In the genomic region with DNA sequence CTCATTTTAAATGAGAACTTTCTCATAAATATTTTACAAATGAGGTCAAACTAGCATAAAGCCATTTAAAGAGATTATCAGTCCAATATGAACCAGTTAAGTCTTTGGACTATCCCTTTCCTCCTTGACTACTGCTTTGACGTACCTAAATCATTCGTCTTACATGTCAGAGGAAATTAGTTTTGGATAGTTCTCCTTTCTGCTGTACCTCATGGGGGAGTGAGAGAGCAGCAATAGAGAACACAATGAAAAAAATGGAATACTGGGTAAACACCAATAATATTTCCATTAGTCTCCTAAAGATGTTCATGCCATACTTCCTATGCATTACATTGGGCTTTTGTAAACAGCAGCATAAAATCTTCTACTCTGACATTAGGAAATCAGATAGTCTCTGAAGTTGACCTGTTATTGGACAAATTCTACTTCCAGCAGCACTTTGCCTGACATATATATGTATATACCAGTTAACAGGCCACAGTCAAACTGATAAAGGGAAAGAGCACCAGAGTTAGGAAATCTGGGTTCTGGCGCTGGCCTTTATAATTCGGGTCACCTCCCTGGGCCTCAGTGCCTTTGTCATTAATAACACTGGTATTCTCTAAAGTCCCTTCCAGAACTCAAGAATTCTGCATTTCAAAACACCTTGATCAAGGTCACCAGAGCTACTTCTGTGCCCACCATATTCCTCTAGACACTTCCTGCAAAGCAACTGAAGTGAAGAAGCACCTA, we compare ENCODE assay signal across 10 cellular contexts. TPM values are rescaled to one million over a fixed set of nuclear protein-coding genes. Genes with fewer than 3 reads are reported as not detected.
DNase-seq lines count a peak whose midpoint lies in the region; ATAC-seq and TF ChIP-seq lines count a peak whose summit lies in the region.
"Had no signal": no experiment of that assay in that cellular context is flagged by ENCODE, and none has a peak within 500 bp of the region (broad histone marks: within the 10 kb centered on the region; RNA-seq: fewer than 3 reads in every experiment).

No MANE protein-coding gene starts in this region.

- H3K4me3 Mint-ChIP-seq in H9 = 0 out of 5 replicates have a peak overlapping the region, but pooled peaks of 1 of the 2 experiments have one; percentile 5
- no peak overlapping the region for H3K4me3 Mint-ChIP-seq in Caco-2 (ENCODE audit: unreplicated experiment)
- H3K4me3 Mint-ChIP-seq: activated CD4-positive, alpha-beta memory T cell treated with anti-CD3 and anti-CD28 coated beads, Interleukin-2, amount 10 ng/mL, durations not matched to agents 7 days and 5 days had no signal

- H3K27ac ChIP-seq in H9 (ENCODE audit: insufficient read length, low read depth, low read length) (no peak overlapping the region), ascending aorta (peak overlapping the region in 1 of 2 donors; percentile 37), left lung (peak overlapping the region in 1 of 2 donors; percentile 5)
- H3K27ac ChIP-seq: transverse colon had no signal

- H3K9ac ChIP-seq in H9 (ENCODE audit: extremely low read depth, insufficient read length, low read length) = no peak overlapping the region

- no peak overlapping the region for H2AK5ac ChIP-seq in H9 (ENCODE audit: insufficient read length, low read length)

- no peaks in the 10 kb centered on the region for H3K27me3 Mint-ChIP-seq in H9 (ENCODE audit: low read depth)
- no peaks in the 10 kb centered on the region for H3K27me3 Mint-ChIP-seq in Caco-2 (ENCODE audit: insufficient read depth, unreplicated experiment)
- H3K27me3 Mint-ChIP-seq: activated CD4-positive, alpha-beta memory T cell treated with anti-CD3 and anti-CD28 coated beads, Interleukin-2, amount 10 ng/mL, durations not matched to agents 7 days and 5 days had no signal

- H2BK15ac ChIP-seq in H9 (ENCODE audit: low read depth, low read length) = no peak overlapping the region

- H3K27ac Mint-ChIP-seq in H9 (peak overlapping the region in 2 of 3 experiments; percentile 8 to 74; a peak in 5 of 7 replicates), Caco-2 (ENCODE audit: unreplicated experiment) (no peak overlapping the region)
- H3K27ac Mint-ChIP-seq: activated CD4-positive, alpha-beta memory T cell treated with anti-CD3 and anti-CD28 coated beads, Interleukin-2, amount 10 ng/mL, durations not matched to agents 7 days and 5 days had no signal

- H3K23ac ChIP-seq in H9 (ENCODE audit: insufficient read length, low read depth, low read length) = no peak overlapping the region

- H2BK12ac ChIP-seq in H9 (ENCODE audit: insufficient read length, low read depth, low read length) = no peak overlapping the region

- H2BK120ac ChIP-seq in H9 (ENCODE audit: low read depth, low read length, poor library complexity, severe bottlenecking) = no peak overlapping the region

- peaks cover 3% of the 10 kb centered on the region; the same call in 1 of the 2 replicates for H3K4me1 ChIP-seq in H9 (ENCODE audit: insufficient read depth, low read length)
- H3K4me1 ChIP-seq in ascending aorta = no peaks in the 10 kb centered on the region
- H3K4me1 ChIP-seq in left lung = no peaks in the 10 kb centered on the region
- no peaks in the 10 kb centered on the region for H3K4me1 ChIP-seq in Caco-2
- H3K4me1 ChIP-seq: transverse colon had no signal

- no peak overlapping the region for H4K8ac ChIP-seq in H9 (replicated peaks; ENCODE audit: insufficient read length, low read depth, low read length)

- no peaks in the 10 kb centered on the region for H4K20me1 ChIP-seq in H9 (ENCODE audit: control insufficient read depth, insufficient read depth, insufficient read length)

- DNase-seq in AG09319 (ENCODE audit: extremely low read depth, low read depth) (no peak), H9 (peak; percentile 31), ascending aorta (ENCODE audit: low spot score in 2 of 2) (no peak), left lung (no peak), NCI-H1092 (lab: John Stamatoyannopoulos, UW) (no peak), Caco-2 (no peak), NCI-H146 treated with DMSO at 0.1 percent for 48 hours (lab: John Stamatoyannopoulos, UW; ENCODE audit: unreplicated experiment) (no peak)
- DNase-seq: activated CD4-positive, alpha-beta memory T cell treated with anti-CD3 and anti-CD28 coated beads, Interleukin-2, amount 10 ng/mL, durations not matched to agents 7 days and 5 days; transverse colon had no signal

- H3K9me3 Mint-ChIP-seq in H9 (peaks cover 4 to 12% of the 10 kb centered on the region in 2 experiments; a peak in 2 of 5 replicates), Caco-2 (ENCODE audit: unreplicated experiment) (no peaks in the 10 kb centered on the region)

- no peak overlapping the region for H3K18ac ChIP-seq in H9 (ENCODE audit: insufficient read length, low read depth, low read length)

- H3K79me2 ChIP-seq in H9 (ENCODE audit: insufficient read depth, low read length) = no peaks in the 10 kb centered on the region

- H3K79me1 ChIP-seq in H9 (ENCODE audit: insufficient read depth, low read depth, low read length, poor library complexity, severe bottlenecking) = no peaks in the 10 kb centered on the region

- POLR2A ChIA-PET in Caco-2 (lab: Charles Lee) = interaction anchor here (0.5 to 0.6 kb wide), 2 partner anchors 230 to 571 kb away, joined by 3 to 4 read pairs; no protein-coding TSS in a partner anchor

- no peaks in the 10 kb centered on the region for H3K9me3 ChIP-seq in H9 (ENCODE audit: control insufficient read depth, low read depth, low read length)
- H3K9me3 ChIP-seq in ascending aorta = no peaks in the 10 kb centered on the region
- no peaks in the 10 kb centered on the region for H3K9me3 ChIP-seq in left lung
- no peaks in the 10 kb centered on the region for H3K9me3 ChIP-seq in Caco-2
- H3K9me3 ChIP-seq: transverse colon had no signal

- no TSS peak for BruUV-seq in Caco-2 (replicated peaks; lab: Mats Ljungman, UMichigan)

- H2BK5ac ChIP-seq in H9 (ENCODE audit: insufficient read length, low read length) = no peak overlapping the region

- ATAC-seq in left lung = peak; percentile 57
- no peak for ATAC-seq in GM19463 (IDR thresholded peaks at IDR 0.05; ENCODE audit: unreplicated experiment)

- no CpG with 5 or more reads among the region's 4 CpGs for WGBS in H9 (ENCODE audit: extremely low coverage, insufficient read length, low lambda C conversion rate)

- no peak overlapping the region for H4K5ac ChIP-seq in H9 (ENCODE audit: insufficient read length, low read depth, low read length)

- no peak overlapping the region for H2BK20ac ChIP-seq in H9 (ENCODE audit: low read depth, low read length, poor library complexity, severe bottlenecking)

- intact Hi-C loops in ascending aorta (cut with DNase I) = loop anchor here (1.0 kb wide), 1 partner anchor 156 kb away; no protein-coding TSS in a partner anchor
- intact Hi-C loops in left lung (cut with DNase I) = no loop called here
- intact Hi-C loops in Caco-2 (cut with micrococcal nuclease; ENCODE audit: unreplicated experiment) = loop anchor here (1.0 kb wide), 1 partner anchor 156 kb away; no protein-coding TSS in a partner anchor

- H4K91ac ChIP-seq in H9 (ENCODE audit: insufficient read length, low read depth, low read length) = no peak overlapping the region

- H3K4me1 Mint-ChIP-seq in H9 (peaks cover 16 to 18% of the 10 kb centered on the region in 2 experiments), Caco-2 (ENCODE audit: low read depth, unreplicated experiment) (no peaks in the 10 kb centered on the region)

- H3K4me3 ChIP-seq in ascending aorta (no peak overlapping the region), left lung (no peak overlapping the region), Caco-2 (ENCODE audit: low read depth, low read length) (no peak overlapping the region)
- H3K4me3 ChIP-seq: transverse colon had no signal

- no peaks in the 10 kb centered on the region for H3K27me3 ChIP-seq in H9 (ENCODE audit: insufficient read depth, low read length)
- no peaks in the 10 kb centered on the region for H3K27me3 ChIP-seq in ascending aorta
- no peaks in the 10 kb centered on the region for H3K27me3 ChIP-seq in left lung
- no peaks in the 10 kb centered on the region for H3K27me3 ChIP-seq in Caco-2 (replicated peaks; ENCODE audit: control insufficient read depth, insufficient read depth, low read length)
- H3K27me3 ChIP-seq: transverse colon had no signal

- H3K36me3 ChIP-seq in ascending aorta = peaks cover 11 to 27% of the 10 kb centered on the region in 2 donors
- peaks cover 0 to 59% of the 10 kb centered on the region in 2 donors for H3K36me3 ChIP-seq in left lung
- no peaks in the 10 kb centered on the region for H3K36me3 ChIP-seq in Caco-2 (ENCODE audit: control insufficient read depth, insufficient read depth, low read length)

- no peak overlapping the region for H3K14ac ChIP-seq in H9 (ENCODE audit: insufficient read depth, low read length)

- H3K23me2 ChIP-seq in H9 (ENCODE audit: insufficient read length, low read depth, low read length, poor library complexity, severe bottlenecking) = no peaks in the 10 kb centered on the region

- TF ChIP-seq CTCF in AG09319 (IDR thresholded peaks at IDR 0.05; ENCODE audit: low read depth, low read length) = peak; percentile 37
- peak; percentile 48; the same call in 2 of the 3 replicates for TF ChIP-seq CTCF in H9 (conservative IDR thresholded peaks at IDR 0.05)
- TF ChIP-seq CTCF in ascending aorta (IDR thresholded peaks at IDR 0.05) = peak in 2 of 3 experiments; percentile 31 to 51
- TF ChIP-seq CTCF in left lung (IDR thresholded peaks at IDR 0.05) = no peak
- TF ChIP-seq CTCF in Caco-2 (IDR thresholded peaks at IDR 0.05; ENCODE audit: insufficient read depth in 1 of 2, low read depth in 1 of 2, low read length in 1 of 2, severe bottlenecking in 1 of 2, unreplicated experiment in 1 of 2) = peak in 1 of 2 experiments; percentile 26

- no peak overlapping the region for H3K4ac ChIP-seq in H9 (ENCODE audit: low read depth, low read length)

- H2AFZ ChIP-seq in H9 (ENCODE audit: low read length) = no peak overlapping the region

- H3K4me2 ChIP-seq in H9 (ENCODE audit: insufficient read depth, insufficient read length, low read length) = peak overlapping the region; percentile 53

- H3T11ph ChIP-seq in H9 (ENCODE audit: low read length) = no peak overlapping the region

- CTCF ChIA-PET in Caco-2 (lab: Charles Lee) = no interaction called here

- H3K56ac ChIP-seq in H9 (ENCODE audit: insufficient read length, low read depth, low read length) = no peak overlapping the region

- H3K36me3 Mint-ChIP-seq in H9 (ENCODE audit: insufficient read depth in 1 of 3, low read depth in 3 of 3) (peaks cover 19 to 33% (median 20%) of the 10 kb centered on the region in 3 experiments), Caco-2 (ENCODE audit: insufficient read depth, unreplicated experiment) (peaks cover 7% of the 10 kb centered on the region)

RNA-seq across cellular contexts. Expression of a gene that starts 26.8 kb away (rescaled TPM):
- total RNA-seq in H9 (2021) (104 and 109 TPM in 2 replicates), ascending aorta (31.1 TPM), left lung (100 to 1,000 TPM; 107 to 113 TPM), Caco-2 (2022) (64.5 and 66.7 TPM in 2 replicates)

RNA-seq across cellular contexts. Expression of a gene that starts 34.3 kb away (rescaled TPM):
- total RNA-seq in H9 (2021) (not detected in 2 replicates), ascending aorta (3.2 TPM), left lung (1 to 10 TPM; 3.7 to 5.4 TPM), Caco-2 (2022) (not detected in 2 replicates)

RNA-seq across cellular contexts. Expression of a gene that starts 54.2 kb away (rescaled TPM):
- 3.1 and 3.6 TPM in 2 replicates for total RNA-seq in H9 (2021)
- 32.1 TPM for total RNA-seq in ascending aorta
- 10 to 100 TPM; 18.7 to 24.0 TPM for total RNA-seq in left lung
- total RNA-seq in Caco-2 (2022) = 2.8 TPM in 2 replicates

RNA-seq across cellular contexts. Expression of a gene that starts 56.3 kb away (rescaled TPM):
- 22.9 and 23.3 TPM in 2 replicates for total RNA-seq in H9 (2021)
- 30.3 TPM for total RNA-seq in ascending aorta
- 10 to 100 TPM; 15.3 to 21.7 TPM for total RNA-seq in left lung
- 18.3 and 18.9 TPM in 2 replicates for total RNA-seq in Caco-2 (2022)

Comparison
In these comparisons a context has a peak if more than half of its experiments do, and no peak if none do; other contexts are left out.
1. CTCF ChIP-seq: peak in AG09319 (single experiment), H9 (single experiment) and ascending aorta (2 of 3); none in left lung (0 of 2).
2. intact Hi-C loops: an anchor here in ascending aorta (1.0 kb wide) and Caco-2 (1.0 kb wide); none called in left lung.